Comparison of ENCODE assay signal across 26 cellular contexts in genomic region chr4:185885075-185885474, GRCh38.
"Had no signal": no experiment of that assay in that cellular context is flagged by ENCODE, and none has a peak within 500 bp of the region (broad histone marks: within the 10 kb centered on the region; RNA-seq: fewer than 3 reads in every experiment).

No MANE protein-coding gene starts in this region.

- H2AFZ ChIP-seq: PC-9 had no signal

- H3K4me3 ChIP-seq: adrenal gland, breast epithelium, PC-9, SK-N-MC had no signal

- H3K4me1 ChIP-seq: breast epithelium had no signal

- H3K9ac ChIP-seq: KMS-11 had no signal

- H3K9me3 Mint-ChIP-seq: activated naive CD4-positive, alpha-beta T cell treated with anti-CD3 and anti-CD28 coated beads, Interleukin-2, amount 10 ng/mL, durations not matched to agents 7 days and 5 days; activated naive CD8-positive, alpha-beta T cell treated with anti-CD3 and anti-CD28 coated beads, Interleukin-2, amount 10 ng/mL, durations not matched to agents 7 days and 5 days; activated T-helper 2 cell treated with anti-CD3 and anti-CD28 coated beads, Interferon-gamma antibody, Interleukin-2, Interleukin-4, amounts not matched to agents 10 μg/mL and 5 μg/mL and 100 μg/mL, durations not matched to agents 14 hours and 24 hours and 36 hours had no signal

- H3K27ac ChIP-seq: adrenal gland, breast epithelium, KMS-11, PC-9, SK-N-MC had no signal

- H3K27me3 ChIP-seq: adrenal gland, breast epithelium had no signal

- H3K4me2 ChIP-seq: KMS-11, PC-9 had no signal

- H3K4me1 Mint-ChIP-seq: activated naive CD4-positive, alpha-beta T cell treated with anti-CD3 and anti-CD28 coated beads, Interleukin-2, amount 10 ng/mL, durations not matched to agents 7 days and 5 days; activated naive CD8-positive, alpha-beta T cell treated with anti-CD3 and anti-CD28 coated beads, Interleukin-2, amount 10 ng/mL, durations not matched to agents 7 days and 5 days had no signal

- H3K27ac Mint-ChIP-seq: activated CD8-positive, alpha-beta T cell treated with anti-CD3 and anti-CD28 coated beads for 36 hours; activated naive CD4-positive, alpha-beta T cell treated with anti-CD3 and anti-CD28 coated beads, Interleukin-2, amount 10 ng/mL, durations not matched to agents 7 days and 5 days; activated naive CD8-positive, alpha-beta T cell treated with anti-CD3 and anti-CD28 coated beads, Interleukin-2, amount 10 ng/mL, durations not matched to agents 7 days and 5 days; activated T-cell treated with anti-CD3 and anti-CD28 coated beads, Interleukin-2, amount 50 U/mL, for 72 hours; activated T-helper 2 cell treated with anti-CD3 and anti-CD28 coated beads, Interferon-gamma antibody, Interleukin-2, Interleukin-4, amounts not matched to agents 10 μg/mL and 5 μg/mL and 100 μg/mL, durations not matched to agents 14 hours and 24 hours and 36 hours had no signal

- H3K36me3 Mint-ChIP-seq: activated naive CD4-positive, alpha-beta T cell treated with anti-CD3 and anti-CD28 coated beads, Interleukin-2, amount 10 ng/mL, durations not matched to agents 7 days and 5 days; activated naive CD8-positive, alpha-beta T cell treated with anti-CD3 and anti-CD28 coated beads, Interleukin-2, amount 10 ng/mL, durations not matched to agents 7 days and 5 days had no signal

- H3K4me3 Mint-ChIP-seq: activated CD8-positive, alpha-beta T cell treated with anti-CD3 and anti-CD28 coated beads for 36 hours; activated naive CD4-positive, alpha-beta T cell treated with anti-CD3 and anti-CD28 coated beads, Interleukin-2, amount 10 ng/mL, durations not matched to agents 7 days and 5 days; activated naive CD8-positive, alpha-beta T cell treated with anti-CD3 and anti-CD28 coated beads, Interleukin-2, amount 10 ng/mL, durations not matched to agents 7 days and 5 days; activated T-cell treated with anti-CD3 and anti-CD28 coated beads, Interleukin-2, amount 50 U/mL, for 72 hours had no signal

- H3K36me3 ChIP-seq: adrenal gland, breast epithelium had no signal

- ATAC-seq: activated CD4-positive, CD25-positive, alpha-beta regulatory T cell treated with anti-CD3 and anti-CD28 coated beads, Interleukin-2, amount 50 U/mL, for 24 hours; activated CD8-positive, alpha-beta T cell treated with anti-CD3 and anti-CD28 coated beads for 36 hours; activated T-cell treated with anti-CD3 and anti-CD28 coated beads, Interleukin-2, amount 50 U/mL, for 72 hours had no signal

- DNase-seq: activated CD4-positive, alpha-beta T cell treated with anti-CD3 and anti-CD28 coated beads for 4 hours; activated CD8-positive, alpha-beta memory T cell treated with anti-CD3 and anti-CD28 coated beads, Interleukin-2, amount 50 U/mL, for 4 hours; activated CD8-positive, alpha-beta T cell treated with anti-CD3 and anti-CD28 coated beads for 36 hours; activated gamma-delta T cell treated with Interleukin-2 at 50 U/mL for 16 hours; activated naive CD4-positive, alpha-beta T cell treated with anti-CD3 and anti-CD28 coated beads, Interleukin-2, amount 10 ng/mL, durations not matched to agents 7 days and 5 days; activated naive CD8-positive, alpha-beta T cell treated with anti-CD3 and anti-CD28 coated beads, Interleukin-2, amount 10 ng/mL, durations not matched to agents 7 days and 5 days; activated T-cell treated with anti-CD3 and anti-CD28 coated beads, Interleukin-2, amount 50 U/mL, for 72 hours; adrenal gland; central memory CD4-positive, alpha-beta T cell; MV-4-11; NCI-H1092 treated with DMSO at 0.1 percent for 48 hours; NCI-H1417 treated with DMSO at 0.1 percent for 48 hours; NCI-H1694; NCI-H2029; NCI-H2107; NCI-H446; NCI-H526; NCI-H774; NK-92 treated with Interleukin-12 subunit alpha and Interleukin-12 subunit beta, amount 100 ng/mL, for 24 hours; PC-9; T-helper 1 cell had no signal
